24 cellular contexts compared by ENCODE assay signal in genomic region chrX:8103655-8104054, GRCh38.
"Had no signal": no experiment of that assay in that cellular context is flagged by ENCODE, and none has a peak within 500 bp of the region (broad histone marks: within the 10 kb centered on the region; RNA-seq: fewer than 3 reads in every experiment).

No MANE protein-coding gene starts in this region.

- H3K79me2 ChIP-seq: parathyroid adenoma had no signal

- H3K9ac ChIP-seq: neural progenitor cell, parathyroid adenoma had no signal

- H3K27me3 ChIP-seq: esophagus squamous epithelium, neural progenitor cell, suprapubic skin, transverse colon, vagina had no signal

- H2AFZ ChIP-seq: neural progenitor cell, parathyroid adenoma had no signal

- DNase-seq: cortex of kidney; effector memory CD8-positive, alpha-beta T cell; erythroblast; esophagus squamous epithelium; foreskin melanocyte; hypothalamus; immature natural killer cell; islet precursor cell; mesenchymal stem cell; mucosa of descending colon; naive thymus-derived CD4-positive, alpha-beta T cell; stimulated activated CD4-positive, alpha-beta T cell treated with anti-CD3 and anti-CD28 coated beads, Interleukin-12 subunit alpha, Interleukin-12 subunit beta, amount 100 ng/mL, for 4 hours; stimulated activated CD4-positive, alpha-beta T cell treated with anti-CD3 and anti-CD28 coated beads, Interleukin-1b, Interleukin-23, amount 100 ng/mL, for 48 hours; stimulated activated CD4-positive, alpha-beta T cell treated with anti-CD3 and anti-CD28 coated beads, Interleukin-4, amount 100 ng/mL, for 1 hour; stimulated activated CD8-positive, alpha-beta memory T cell treated with anti-CD3 and anti-CD28 coated beads, Interleukin-4, amount 100 ng/mL, for 48 hours; stimulated activated naive CD4-positive, alpha-beta T cell; stimulated activated naive CD8-positive, alpha-beta T cell treated with anti-CD3 and anti-CD28 coated beads, Interleukin-15, amount 100 ng/mL, for 72 hours; transverse colon had no signal

- H3K36me3 ChIP-seq: esophagus squamous epithelium, neural progenitor cell, suprapubic skin, transverse colon, vagina had no signal

- H3K4me1 ChIP-seq: esophagus squamous epithelium, neural progenitor cell, parathyroid adenoma, suprapubic skin, transverse colon, vagina had no signal

- H3K9me3 ChIP-seq: esophagus squamous epithelium, mucosa of descending colon, suprapubic skin, transverse colon, vagina had no signal

- H3K27ac ChIP-seq: esophagus squamous epithelium, neural progenitor cell, parathyroid adenoma, suprapubic skin, transverse colon, vagina had no signal

- H3K4me3 ChIP-seq: esophagus squamous epithelium, mucosa of descending colon, neural progenitor cell, smooth muscle cell, suprapubic skin, transverse colon, vagina had no signal

- ATAC-seq: effector memory CD8-positive, alpha-beta T cell; mucosa of descending colon; naive thymus-derived CD4-positive, alpha-beta T cell; sciatic nerve; stimulated activated naive CD8-positive, alpha-beta T cell treated with anti-CD3 and anti-CD28 coated beads, Interleukin-15, amount 100 ng/mL, for 72 hours had no signal

- H3K4me2 ChIP-seq: neural progenitor cell, smooth muscle cell had no signal
